ENCODE assay signal across 18 cellular contexts in genomic region chr15:88717342-88718017, GRCh38.
"Had no signal": no experiment of that assay in that cellular context is flagged by ENCODE, and none has a peak within 500 bp of the region (broad histone marks: within the 10 kb centered on the region; RNA-seq: fewer than 3 reads in every experiment).

No MANE protein-coding gene starts in this region.

- H3K36me3 ChIP-seq: upper lobe of left lung had no signal

- H3K27me3 ChIP-seq: upper lobe of left lung had no signal

- ATAC-seq: activated naive CD4-positive, alpha-beta T cell treated with anti-CD3 and anti-CD28 coated beads, Interleukin-2, amount 50 U/mL, for 72 hours; activated T-cell treated with anti-CD3 and anti-CD28 coated beads, Interleukin-2, amount 50 U/mL, for 72 hours; left colon had no signal

- H3K4me1 ChIP-seq: upper lobe of left lung had no signal

- H3K4me3 ChIP-seq: upper lobe of left lung had no signal

- H3K9me3 ChIP-seq: upper lobe of left lung had no signal

- H3K27ac ChIP-seq: upper lobe of left lung had no signal

- FAIRE-seq: astrocyte, endothelial cell of umbilical vein, keratinocyte had no signal

- DNase-seq: activated CD4-positive, alpha-beta T cell treated with anti-CD3 and anti-CD28 coated beads for 4 hours; activated CD4-positive, alpha-beta T cell treated with anti-CD3 and anti-CD28 coated beads, Interleukin-2, amount 50 U/mL, for 4 hours; activated naive CD4-positive, alpha-beta T cell; activated T-cell treated with anti-CD3 and anti-CD28 coated beads for 4 hours; activated T-cell treated with anti-CD3 and anti-CD28 coated beads, Interleukin-2, amount 50 U/mL, for 72 hours; foreskin fibroblast; hippocampal formation; left colon; natural killer cell; stimulated activated CD4-positive, alpha-beta T cell treated with anti-CD3 and anti-CD28 coated beads, Interleukin-15, amount 100 ng/mL, for 24 hours; stimulated activated CD4-positive, alpha-beta T cell treated with anti-CD3 and anti-CD28 coated beads, Interleukin-2, amount 100 ng/mL, for 24 hours; stimulated activated naive CD4-positive, alpha-beta T cell treated with Interleukin-2 at 50 U/mL for 16 hours; T-helper 1 cell; upper lobe of left lung had no signal
